1 cellular context compared by ENCODE assay signal in the genomic region with DNA sequence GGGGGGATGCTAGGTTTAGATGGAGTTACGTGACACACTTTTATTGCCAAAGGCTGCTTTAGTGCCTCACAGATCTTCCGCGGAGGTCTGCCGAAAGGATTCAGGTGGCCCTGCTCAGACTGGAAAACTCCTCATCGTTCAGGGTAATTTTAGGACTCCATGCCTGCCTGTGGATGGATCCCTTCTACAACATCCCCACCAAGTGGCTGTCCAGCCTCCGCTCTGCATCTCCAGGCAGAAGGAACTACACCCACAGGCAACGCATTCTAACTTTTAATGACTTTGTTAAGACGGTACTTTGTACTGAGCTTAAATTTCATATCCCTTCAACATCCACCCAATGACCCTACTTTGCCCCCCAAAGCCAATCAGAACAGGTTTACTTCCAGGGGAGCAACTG.
TF ChIP-seq lines count a peak whose summit lies in the region.

No MANE protein-coding gene starts in this region.

TF ChIP-seq in GM23338, 12 proteins besides CTCF, POLR2A, EP300 and RAD21 (continued from another document):
- TF ChIP-seq ZNF331 (CRISPR knock-in tag; IDR thresholded peaks at IDR 0.05; ENCODE audit: low read depth) (no peak), ZNF114 (CRISPR knock-in tag; IDR thresholded peaks at IDR 0.05) (no peak), EZH2phosphoT487 (IDR thresholded peaks at IDR 0.05; ENCODE audit: unreplicated experiment) (no peak), STAT1 (IDR thresholded peaks at IDR 0.05; ENCODE audit: unreplicated experiment) (no peak), POLR2AphosphoS5 (IDR thresholded peaks at IDR 0.05; ENCODE audit: low read depth) (no peak), NANOG (IDR thresholded peaks at IDR 0.05; ENCODE audit: borderline replicate concordance) (no peak), CREB1 (CRISPR knock-in tag; IDR thresholded peaks at IDR 0.05; ENCODE audit: low read depth) (no peak), EZH2 (IDR thresholded peaks at IDR 0.05; ENCODE audit: low read depth, unreplicated experiment) (no peak)
- TF ChIP-seq, protein P1, sequence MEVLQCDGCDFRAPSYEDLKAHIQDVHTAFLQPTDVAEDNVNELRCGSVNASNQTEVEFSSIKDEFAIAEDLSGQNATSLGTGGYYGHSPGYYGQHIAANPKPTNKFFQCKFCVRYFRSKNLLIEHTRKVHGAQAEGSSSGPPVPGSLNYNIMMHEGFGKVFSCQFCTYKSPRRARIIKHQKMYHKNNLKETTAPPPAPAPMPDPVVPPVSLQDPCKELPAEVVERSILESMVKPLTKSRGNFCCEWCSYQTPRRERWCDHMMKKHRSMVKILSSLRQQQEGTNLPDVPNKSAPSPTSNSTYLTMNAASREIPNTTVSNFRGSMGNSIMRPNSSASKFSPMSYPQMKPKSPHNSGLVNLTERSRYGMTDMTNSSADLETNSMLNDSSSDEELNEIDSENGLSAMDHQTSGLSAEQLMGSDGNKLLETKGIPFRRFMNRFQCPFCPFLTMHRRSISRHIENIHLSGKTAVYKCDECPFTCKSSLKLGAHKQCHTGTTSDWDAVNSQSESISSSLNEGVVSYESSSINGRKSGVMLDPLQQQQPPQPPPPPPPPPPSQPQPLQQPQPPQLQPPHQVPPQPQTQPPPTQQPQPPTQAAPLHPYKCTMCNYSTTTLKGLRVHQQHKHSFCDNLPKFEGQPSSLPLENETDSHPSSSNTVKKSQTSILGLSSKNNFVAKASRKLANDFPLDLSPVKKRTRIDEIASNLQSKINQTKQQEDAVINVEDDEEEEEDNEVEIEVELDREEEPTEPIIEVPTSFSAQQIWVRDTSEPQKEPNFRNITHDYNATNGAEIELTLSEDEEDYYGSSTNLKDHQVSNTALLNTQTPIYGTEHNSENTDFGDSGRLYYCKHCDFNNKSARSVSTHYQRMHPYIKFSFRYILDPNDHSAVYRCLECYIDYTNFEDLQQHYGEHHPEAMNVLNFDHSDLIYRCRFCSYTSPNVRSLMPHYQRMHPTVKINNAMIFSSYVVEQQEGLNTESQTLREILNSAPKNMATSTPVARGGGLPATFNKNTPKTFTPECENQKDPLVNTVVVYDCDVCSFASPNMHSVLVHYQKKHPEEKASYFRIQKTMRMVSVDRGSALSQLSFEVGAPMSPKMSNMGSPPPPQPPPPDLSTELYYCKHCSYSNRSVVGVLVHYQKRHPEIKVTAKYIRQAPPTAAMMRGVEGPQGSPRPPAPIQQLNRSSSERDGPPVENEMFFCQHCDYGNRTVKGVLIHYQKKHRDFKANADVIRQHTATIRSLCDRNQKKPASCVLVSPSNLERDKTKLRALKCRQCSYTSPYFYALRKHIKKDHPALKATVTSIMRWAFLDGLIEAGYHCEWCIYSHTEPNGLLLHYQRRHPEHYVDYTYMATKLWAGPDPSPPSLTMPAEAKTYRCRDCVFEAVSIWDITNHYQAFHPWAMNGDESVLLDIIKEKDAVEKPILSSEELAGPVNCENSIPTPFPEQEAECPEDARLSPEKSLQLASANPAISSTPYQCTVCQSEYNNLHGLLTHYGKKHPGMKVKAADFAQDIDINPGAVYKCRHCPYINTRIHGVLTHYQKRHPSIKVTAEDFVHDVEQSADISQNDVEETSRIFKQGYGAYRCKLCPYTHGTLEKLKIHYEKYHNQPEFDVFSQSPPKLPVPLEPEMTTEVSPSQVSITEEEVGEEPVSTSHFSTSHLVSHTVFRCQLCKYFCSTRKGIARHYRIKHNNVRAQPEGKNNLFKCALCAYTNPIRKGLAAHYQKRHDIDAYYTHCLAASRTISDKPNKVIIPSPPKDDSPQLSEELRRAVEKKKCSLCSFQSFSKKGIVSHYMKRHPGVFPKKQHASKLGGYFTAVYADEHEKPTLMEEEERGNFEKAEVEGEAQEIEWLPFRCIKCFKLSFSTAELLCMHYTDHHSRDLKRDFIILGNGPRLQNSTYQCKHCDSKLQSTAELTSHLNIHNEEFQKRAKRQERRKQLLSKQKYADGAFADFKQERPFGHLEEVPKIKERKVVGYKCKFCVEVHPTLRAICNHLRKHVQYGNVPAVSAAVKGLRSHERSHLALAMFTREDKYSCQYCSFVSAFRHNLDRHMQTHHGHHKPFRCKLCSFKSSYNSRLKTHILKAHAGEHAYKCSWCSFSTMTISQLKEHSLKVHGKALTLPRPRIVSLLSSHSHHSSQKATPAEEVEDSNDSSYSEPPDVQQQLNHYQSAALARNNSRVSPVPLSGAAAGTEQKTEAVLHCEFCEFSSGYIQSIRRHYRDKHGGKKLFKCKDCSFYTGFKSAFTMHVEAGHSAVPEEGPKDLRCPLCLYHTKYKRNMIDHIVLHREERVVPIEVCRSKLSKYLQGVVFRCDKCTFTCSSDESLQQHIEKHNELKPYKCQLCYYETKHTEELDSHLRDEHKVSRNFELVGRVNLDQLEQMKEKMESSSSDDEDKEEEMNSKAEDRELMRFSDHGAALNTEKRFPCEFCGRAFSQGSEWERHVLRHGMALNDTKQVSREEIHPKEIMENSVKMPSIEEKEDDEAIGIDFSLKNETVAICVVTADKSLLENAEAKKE (CRISPR knock-in tag; IDR thresholded peaks at IDR 0.05), result no peak
- TF ChIP-seq, protein P2, sequence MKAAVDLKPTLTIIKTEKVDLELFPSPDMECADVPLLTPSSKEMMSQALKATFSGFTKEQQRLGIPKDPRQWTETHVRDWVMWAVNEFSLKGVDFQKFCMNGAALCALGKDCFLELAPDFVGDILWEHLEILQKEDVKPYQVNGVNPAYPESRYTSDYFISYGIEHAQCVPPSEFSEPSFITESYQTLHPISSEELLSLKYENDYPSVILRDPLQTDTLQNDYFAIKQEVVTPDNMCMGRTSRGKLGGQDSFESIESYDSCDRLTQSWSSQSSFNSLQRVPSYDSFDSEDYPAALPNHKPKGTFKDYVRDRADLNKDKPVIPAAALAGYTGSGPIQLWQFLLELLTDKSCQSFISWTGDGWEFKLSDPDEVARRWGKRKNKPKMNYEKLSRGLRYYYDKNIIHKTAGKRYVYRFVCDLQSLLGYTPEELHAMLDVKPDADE (IDR thresholded peaks at IDR 0.05), result no peak
- TF ChIP-seq, protein P3, sequence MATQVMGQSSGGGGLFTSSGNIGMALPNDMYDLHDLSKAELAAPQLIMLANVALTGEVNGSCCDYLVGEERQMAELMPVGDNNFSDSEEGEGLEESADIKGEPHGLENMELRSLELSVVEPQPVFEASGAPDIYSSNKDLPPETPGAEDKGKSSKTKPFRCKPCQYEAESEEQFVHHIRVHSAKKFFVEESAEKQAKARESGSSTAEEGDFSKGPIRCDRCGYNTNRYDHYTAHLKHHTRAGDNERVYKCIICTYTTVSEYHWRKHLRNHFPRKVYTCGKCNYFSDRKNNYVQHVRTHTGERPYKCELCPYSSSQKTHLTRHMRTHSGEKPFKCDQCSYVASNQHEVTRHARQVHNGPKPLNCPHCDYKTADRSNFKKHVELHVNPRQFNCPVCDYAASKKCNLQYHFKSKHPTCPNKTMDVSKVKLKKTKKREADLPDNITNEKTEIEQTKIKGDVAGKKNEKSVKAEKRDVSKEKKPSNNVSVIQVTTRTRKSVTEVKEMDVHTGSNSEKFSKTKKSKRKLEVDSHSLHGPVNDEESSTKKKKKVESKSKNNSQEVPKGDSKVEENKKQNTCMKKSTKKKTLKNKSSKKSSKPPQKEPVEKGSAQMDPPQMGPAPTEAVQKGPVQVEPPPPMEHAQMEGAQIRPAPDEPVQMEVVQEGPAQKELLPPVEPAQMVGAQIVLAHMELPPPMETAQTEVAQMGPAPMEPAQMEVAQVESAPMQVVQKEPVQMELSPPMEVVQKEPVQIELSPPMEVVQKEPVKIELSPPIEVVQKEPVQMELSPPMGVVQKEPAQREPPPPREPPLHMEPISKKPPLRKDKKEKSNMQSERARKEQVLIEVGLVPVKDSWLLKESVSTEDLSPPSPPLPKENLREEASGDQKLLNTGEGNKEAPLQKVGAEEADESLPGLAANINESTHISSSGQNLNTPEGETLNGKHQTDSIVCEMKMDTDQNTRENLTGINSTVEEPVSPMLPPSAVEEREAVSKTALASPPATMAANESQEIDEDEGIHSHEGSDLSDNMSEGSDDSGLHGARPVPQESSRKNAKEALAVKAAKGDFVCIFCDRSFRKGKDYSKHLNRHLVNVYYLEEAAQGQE (IDR thresholded peaks at IDR 0.05; ENCODE audit: unreplicated experiment), result no peak
